In genomic region chr11:464316-464715, GRCh38 we compare ENCODE assay signal across 35 cellular contexts. TPM values are rescaled to one million over a fixed set of nuclear protein-coding genes. Genes with fewer than 3 reads are reported as not detected.
"Had no signal": no experiment of that assay in that cellular context is flagged by ENCODE, and none has a peak within 500 bp of the region (broad histone marks: within the 10 kb centered on the region; RNA-seq: fewer than 3 reads in every experiment).

No MANE protein-coding gene starts in this region.

- H3K4me3 Mint-ChIP-seq: activated B cell treated with CpG ODN at 0.5 μM for 24 hours; activated CD8-positive, alpha-beta memory T cell treated with anti-CD3 and anti-CD28 coated beads, Interleukin-2, amount 10 ng/mL, durations not matched to agents 7 days and 5 days; activated CD8-positive, alpha-beta T cell treated with anti-CD3 and anti-CD28 coated beads, Interleukin-2, amount 10 ng/mL, durations not matched to agents 7 days and 5 days; activated naive CD4-positive, alpha-beta T cell treated with anti-CD3 and anti-CD28 coated beads for 36 hours; activated naive CD8-positive, alpha-beta T cell treated with anti-CD3 and anti-CD28 coated beads for 36 hours; activated T-helper 1 cell treated with anti-CD3 and anti-CD28 coated beads, Interleukin-12 subunit alpha, Interleukin-12 subunit beta, Interleukin-2, Interleukin-4 antibody, amounts not matched to agents 30 ng/mL and 10 ng/mL and 1 ng/mL, durations not matched to agents 14 hours and 24 hours and 36 hours; natural killer cell; neural progenitor cell; stimulated activated naive B cell treated with anti-CD40 and anti-IgM and Interleukin-4, amounts not matched to agents 10 μg/mL and 1 μg/mL and 100 μg/mL, for 72 hours; T-helper 2 cell treated with Interferon-gamma antibody and Interleukin-4, amounts not matched to agents 5 μg/mL and 100 μg/mL, for 36 hours had no signal

- H3K27me3 Mint-ChIP-seq: activated B cell treated with CpG ODN at 0.5 μM for 24 hours; activated CD8-positive, alpha-beta memory T cell treated with anti-CD3 and anti-CD28 coated beads, Interleukin-2, amount 10 ng/mL, durations not matched to agents 7 days and 5 days; activated naive CD8-positive, alpha-beta T cell treated with anti-CD3 and anti-CD28 coated beads for 36 hours; progenitor cell of endocrine pancreas; stimulated activated naive B cell treated with anti-CD40 and anti-IgM and Interleukin-4, amounts not matched to agents 10 μg/mL and 1 μg/mL and 100 μg/mL, for 72 hours had no signal

- H3K27me3 ChIP-seq: adrenal gland, body of pancreas, neural progenitor cell, stomach, thyroid gland had no signal

- H3K9me3 Mint-ChIP-seq: activated B cell treated with CpG ODN at 0.5 μM for 24 hours; activated naive CD4-positive, alpha-beta T cell treated with anti-CD3 and anti-CD28 coated beads for 36 hours; activated naive CD8-positive, alpha-beta T cell treated with anti-CD3 and anti-CD28 coated beads for 36 hours; activated T-helper 1 cell treated with anti-CD3 and anti-CD28 coated beads, Interleukin-12 subunit alpha, Interleukin-12 subunit beta, Interleukin-2, Interleukin-4 antibody, amounts not matched to agents 30 ng/mL and 10 ng/mL and 1 ng/mL, durations not matched to agents 14 hours and 24 hours and 36 hours; natural killer cell; neural progenitor cell; T-helper 2 cell treated with Interferon-gamma antibody and Interleukin-4, amounts not matched to agents 5 μg/mL and 100 μg/mL, for 36 hours had no signal

- H3K4me2 ChIP-seq: neural progenitor cell, smooth muscle cell had no signal

- H2AFZ ChIP-seq: neural progenitor cell had no signal

- H3K36me3 ChIP-seq: neural progenitor cell, thyroid gland had no signal

- H3K27ac Mint-ChIP-seq: activated B cell treated with CpG ODN at 0.5 μM for 24 hours; activated CD8-positive, alpha-beta memory T cell treated with anti-CD3 and anti-CD28 coated beads, Interleukin-2, amount 10 ng/mL, durations not matched to agents 7 days and 5 days; activated CD8-positive, alpha-beta T cell treated with anti-CD3 and anti-CD28 coated beads, Interleukin-2, amount 10 ng/mL, durations not matched to agents 7 days and 5 days; activated naive CD4-positive, alpha-beta T cell treated with anti-CD3 and anti-CD28 coated beads for 36 hours; activated naive CD8-positive, alpha-beta T cell treated with anti-CD3 and anti-CD28 coated beads for 36 hours; activated T-helper 1 cell treated with anti-CD3 and anti-CD28 coated beads, Interleukin-12 subunit alpha, Interleukin-12 subunit beta, Interleukin-2, Interleukin-4 antibody, amounts not matched to agents 30 ng/mL and 10 ng/mL and 1 ng/mL, durations not matched to agents 14 hours and 24 hours and 36 hours; natural killer cell; progenitor cell of endocrine pancreas; stimulated activated naive B cell treated with anti-CD40 and anti-IgM and Interleukin-4, amounts not matched to agents 10 μg/mL and 1 μg/mL and 100 μg/mL, for 72 hours; T-helper 2 cell treated with Interferon-gamma antibody and Interleukin-4, amounts not matched to agents 5 μg/mL and 100 μg/mL, for 36 hours had no signal

- H3K4me3 ChIP-seq: adrenal gland, body of pancreas, lung, neural progenitor cell, smooth muscle cell, stomach, thyroid gland had no signal

- H3K36me3 Mint-ChIP-seq: natural killer cell had no signal

- H3K9ac ChIP-seq: neural progenitor cell had no signal

- H3K27ac ChIP-seq: adrenal gland, body of pancreas, neural progenitor cell, stomach, thyroid gland had no signal

- DNase-seq: activated B cell treated with CpG ODN at 0.5 μM for 24 hours; activated CD4-positive, alpha-beta T cell treated with anti-CD3 and anti-CD28 coated beads, Interleukin-2, amount 50 U/mL, for 1 hour; activated CD8-positive, alpha-beta memory T cell treated with anti-CD3 and anti-CD28 coated beads, Interleukin-2, amount 10 ng/mL, durations not matched to agents 7 days and 5 days; activated CD8-positive, alpha-beta T cell treated with anti-CD3 and anti-CD28 coated beads, Interleukin-2, amount 10 ng/mL, durations not matched to agents 7 days and 5 days; activated effector memory CD4-positive, alpha-beta T cell treated with anti-CD3 and anti-CD28 coated beads, Interleukin-2, amount 50 U/mL, for 16 hours; activated naive CD4-positive, alpha-beta T cell treated with anti-CD3 and anti-CD28 coated beads for 36 hours; activated naive CD8-positive, alpha-beta T cell treated with anti-CD3 and anti-CD28 coated beads for 36 hours; activated T-cell treated with anti-CD3 and anti-CD28 coated beads for 4 hours; adrenal gland; aorta; body of pancreas; cortex of kidney; foreskin fibroblast; head of caudate nucleus; hippocampal formation; kidney glomerular epithelial cell; mesendoderm; natural killer cell; retina; stimulated activated CD4-positive, alpha-beta T cell treated with anti-CD3 and anti-CD28 coated beads, Interleukin-15, amount 100 ng/mL, for 24 hours; stimulated activated CD4-positive, alpha-beta T cell treated with anti-CD3 and anti-CD28 coated beads, Interleukin-2, amount 100 ng/mL, for 24 hours; stimulated activated naive B cell treated with anti-CD40 and anti-IgM and Interleukin-4, amounts not matched to agents 10 μg/mL and 1 μg/mL and 100 μg/mL, for 72 hours; stomach; T-helper 1 cell; thyroid gland had no signal

- H3K9me3 ChIP-seq: adrenal gland, body of pancreas, stomach, thyroid gland had no signal

- ATAC-seq: activated CD8-positive, alpha-beta memory T cell treated with anti-CD3 and anti-CD28 coated beads, Interleukin-2, amount 10 ng/mL, durations not matched to agents 7 days and 5 days; activated CD8-positive, alpha-beta T cell treated with anti-CD3 and anti-CD28 coated beads, Interleukin-2, amount 10 ng/mL, durations not matched to agents 7 days and 5 days; body of pancreas; left lobe of liver; natural killer cell; stimulated activated naive B cell treated with anti-CD40 and anti-IgM and Interleukin-4, amounts not matched to agents 10 μg/mL and 1 μg/mL and 100 μg/mL, for 72 hours had no signal

- H3K4me1 Mint-ChIP-seq: activated CD8-positive, alpha-beta memory T cell treated with anti-CD3 and anti-CD28 coated beads, Interleukin-2, amount 10 ng/mL, durations not matched to agents 7 days and 5 days; activated naive CD8-positive, alpha-beta T cell treated with anti-CD3 and anti-CD28 coated beads for 36 hours; natural killer cell had no signal

- H3K4me1 ChIP-seq: body of pancreas, neural progenitor cell had no signal

RNA-seq across cellular contexts. Expression of gene ANO9, which starts 22.5 kb away (rescaled TPM):
- total RNA-seq: cerebellum, endothelial cell of umbilical vein, osteocyte had no signal
